Comparison of ENCODE assay signal across 19 cellular contexts in genomic region chr10:10780746-10781145, GRCh38.
"Had no signal": no experiment of that assay in that cellular context is flagged by ENCODE, and none has a peak within 500 bp of the region (broad histone marks: within the 10 kb centered on the region; RNA-seq: fewer than 3 reads in every experiment).

No MANE protein-coding gene starts in this region.

- DNase-seq: activated CD4-positive, alpha-beta memory T cell treated with anti-CD3 and anti-CD28 coated beads for 36 hours; activated CD4-positive, alpha-beta T cell treated with anti-CD3 and anti-CD28 coated beads for 36 hours; activated CD8-positive, alpha-beta memory T cell treated with anti-CD3 and anti-CD28 coated beads, Interleukin-2, amount 10 ng/mL, durations not matched to agents 7 days and 5 days; activated naive CD4-positive, alpha-beta T cell treated with anti-CD3 and anti-CD28 coated beads, Interleukin-2, amount 50 U/mL, for 16 hours; activated T-cell treated with anti-CD3 and anti-CD28 coated beads, Interleukin-2, amount 50 U/mL, for 1 hour; adrenal gland; effector CD8-positive, alpha-beta T cell; heart right ventricle; left lung; naive B cell; retina; stimulated activated CD4-positive, alpha-beta T cell treated with anti-CD3 and anti-CD28 coated beads, Interleukin-15, amount 100 ng/mL, for 24 hours; stimulated activated CD4-positive, alpha-beta T cell treated with anti-CD3 and anti-CD28 coated beads, Interleukin-4, amount 100 ng/mL, for 24 hours; stimulated activated naive CD4-positive, alpha-beta T cell; uterus had no signal

- H3K9me3 ChIP-seq: adrenal gland, left lung, uterus had no signal

- H3K27me3 ChIP-seq: adrenal gland, gastroesophageal sphincter, heart right ventricle, left lung, tibial nerve, uterus had no signal

- H3K4me3 ChIP-seq: adrenal gland, gastroesophageal sphincter, heart right ventricle, left lung, skin epidermis, tibial nerve, uterus had no signal

- H3K36me3 ChIP-seq: adrenal gland, gastroesophageal sphincter, heart right ventricle, left lung, tibial nerve, uterus had no signal

- H3K4me1 ChIP-seq: adrenal gland, gastroesophageal sphincter, heart right ventricle, tibial nerve, uterus had no signal

- H3K27ac ChIP-seq: adrenal gland, epithelial cell of prostate, gastroesophageal sphincter, heart right ventricle, left lung, skin epidermis, tibial nerve, uterus had no signal

- ATAC-seq: activated CD4-positive, alpha-beta T cell treated with anti-CD3 and anti-CD28 coated beads for 36 hours; activated CD8-positive, alpha-beta memory T cell treated with anti-CD3 and anti-CD28 coated beads, Interleukin-2, amount 10 ng/mL, durations not matched to agents 7 days and 5 days; gastroesophageal sphincter; heart right ventricle; left lung had no signal
